30 cellular contexts compared by ENCODE assay signal in genomic region chr11:74282421-74282820, GRCh38. TPM values are rescaled to one million over a fixed set of nuclear protein-coding genes. Genes with fewer than 3 reads are reported as not detected.
"Had no signal": no experiment of that assay in that cellular context is flagged by ENCODE, and none has a peak within 500 bp of the region (broad histone marks: within the 10 kb centered on the region; RNA-seq: fewer than 3 reads in every experiment).

No MANE protein-coding gene starts in this region.

- H3K36me3 Mint-ChIP-seq: activated CD8-positive, alpha-beta memory T cell treated with anti-CD3 and anti-CD28 coated beads, Interleukin-2, amount 10 ng/mL, durations not matched to agents 7 days and 5 days; activated naive CD8-positive, alpha-beta T cell; brain; immature natural killer cell; naive thymus-derived CD8-positive, alpha-beta T cell; stimulated activated naive B cell treated with anti-CD40 and anti-IgM and Interleukin-4, amounts not matched to agents 10 μg/mL and 1 μg/mL and 100 μg/mL, for 72 hours had no signal

- ATAC-seq: heart left ventricle; left colon; naive thymus-derived CD8-positive, alpha-beta T cell; psoas muscle; stimulated activated naive B cell treated with anti-CD40 and anti-IgM and Interleukin-4, amounts not matched to agents 10 μg/mL and 1 μg/mL and 100 μg/mL, for 72 hours had no signal

- H3K27ac ChIP-seq: ascending aorta, cardiac muscle cell, colonic mucosa, heart left ventricle, parathyroid adenoma, psoas muscle, right atrium auricular region, stomach, tibial artery had no signal

- H3K4me3 ChIP-seq: ascending aorta, cardiac muscle cell, colonic mucosa, heart left ventricle, psoas muscle, right atrium auricular region, stomach, tibial artery had no signal

- H3K4me3 Mint-ChIP-seq: activated CD4-positive, alpha-beta T cell treated with anti-CD3 and anti-CD28 coated beads for 36 hours; activated CD8-positive, alpha-beta memory T cell treated with anti-CD3 and anti-CD28 coated beads, Interleukin-2, amount 10 ng/mL, durations not matched to agents 7 days and 5 days; activated CD8-positive, alpha-beta T cell treated with anti-CD3 and anti-CD28 coated beads, Interleukin-2, amount 10 ng/mL, durations not matched to agents 7 days and 5 days; activated naive CD8-positive, alpha-beta T cell; brain; immature natural killer cell; naive thymus-derived CD8-positive, alpha-beta T cell; neural crest cell; stimulated activated naive B cell treated with anti-CD40 and anti-IgM and Interleukin-4, amounts not matched to agents 10 μg/mL and 1 μg/mL and 100 μg/mL, for 72 hours had no signal

- H3K4me1 Mint-ChIP-seq: activated CD4-positive, alpha-beta T cell treated with anti-CD3 and anti-CD28 coated beads for 36 hours; activated CD8-positive, alpha-beta memory T cell treated with anti-CD3 and anti-CD28 coated beads, Interleukin-2, amount 10 ng/mL, durations not matched to agents 7 days and 5 days; brain; immature natural killer cell; neural crest cell; stimulated activated naive B cell treated with anti-CD40 and anti-IgM and Interleukin-4, amounts not matched to agents 10 μg/mL and 1 μg/mL and 100 μg/mL, for 72 hours had no signal

- H3K27ac Mint-ChIP-seq: activated CD4-positive, alpha-beta T cell treated with anti-CD3 and anti-CD28 coated beads for 36 hours; activated CD8-positive, alpha-beta memory T cell treated with anti-CD3 and anti-CD28 coated beads, Interleukin-2, amount 10 ng/mL, durations not matched to agents 7 days and 5 days; activated CD8-positive, alpha-beta T cell treated with anti-CD3 and anti-CD28 coated beads, Interleukin-2, amount 10 ng/mL, durations not matched to agents 7 days and 5 days; activated naive CD8-positive, alpha-beta T cell; brain; immature natural killer cell; naive thymus-derived CD8-positive, alpha-beta T cell; stimulated activated naive B cell treated with anti-CD40 and anti-IgM and Interleukin-4, amounts not matched to agents 10 μg/mL and 1 μg/mL and 100 μg/mL, for 72 hours had no signal

- H3K27me3 ChIP-seq: ascending aorta, cardiac muscle cell, colonic mucosa, heart left ventricle, right atrium auricular region, stomach, tibial artery had no signal

- H3K27me3 Mint-ChIP-seq: activated CD4-positive, alpha-beta T cell treated with anti-CD3 and anti-CD28 coated beads for 36 hours; activated naive CD8-positive, alpha-beta T cell had no signal

- DNase-seq: activated CD4-positive, alpha-beta T cell treated with anti-CD3 and anti-CD28 coated beads for 36 hours; activated CD4-positive, CD25-positive, alpha-beta regulatory T cell; activated CD8-positive, alpha-beta memory T cell treated with anti-CD3 and anti-CD28 coated beads, Interleukin-2, amount 10 ng/mL, durations not matched to agents 7 days and 5 days; activated CD8-positive, alpha-beta T cell treated with anti-CD3 and anti-CD28 coated beads, Interleukin-2, amount 10 ng/mL, durations not matched to agents 7 days and 5 days; activated effector memory CD4-positive, alpha-beta T cell treated with Interleukin-2 at 50 U/mL for 16 hours; activated naive CD4-positive, alpha-beta T cell treated with Interleukin-2 at 50 U/mL for 16 hours; cerebellar nuclear complex; colonic mucosa; effector CD8-positive, alpha-beta T cell; heart left ventricle; immature natural killer cell; kidney; left colon; mesenchymal stem cell; naive thymus-derived CD8-positive, alpha-beta T cell; occipital lobe; psoas muscle; stimulated activated CD4-positive, alpha-beta T cell treated with anti-CD3 and anti-CD28 coated beads, Interleukin-15, amount 100 ng/mL, for 24 hours; stimulated activated CD4-positive, alpha-beta T cell treated with anti-CD3 and anti-CD28 coated beads, Interleukin-2, amount 100 ng/mL, for 24 hours; stimulated activated naive B cell treated with anti-CD40 and anti-IgM and Interleukin-4, amounts not matched to agents 10 μg/mL and 1 μg/mL and 100 μg/mL, for 72 hours; stomach; tibial artery had no signal

- H3K4me1 ChIP-seq: colonic mucosa, parathyroid adenoma, psoas muscle had no signal

- H3K9me3 ChIP-seq: ascending aorta, colonic mucosa, heart left ventricle, psoas muscle, right atrium auricular region, stomach, tibial artery had no signal

- H3K36me3 ChIP-seq: ascending aorta, cardiac muscle cell, colonic mucosa, heart left ventricle, right atrium auricular region, stomach, tibial artery had no signal

- H3K9me3 Mint-ChIP-seq: immature natural killer cell; naive thymus-derived CD8-positive, alpha-beta T cell; neural crest cell; stimulated activated naive B cell treated with anti-CD40 and anti-IgM and Interleukin-4, amounts not matched to agents 10 μg/mL and 1 μg/mL and 100 μg/mL, for 72 hours had no signal

RNA-seq across cellular contexts. Expression of gene P4HA3, which starts 29.0 kb away (rescaled TPM):
- total RNA-seq: activated CD4-positive, alpha-beta T cell treated with anti-CD3 and anti-CD28 coated beads for 36 hours; activated CD8-positive, alpha-beta memory T cell treated with anti-CD3 and anti-CD28 coated beads, Interleukin-2, amount 10 ng/mL, durations not matched to agents 7 days and 5 days; activated CD8-positive, alpha-beta T cell treated with anti-CD3 and anti-CD28 coated beads, Interleukin-2, amount 10 ng/mL, durations not matched to agents 7 days and 5 days; cardiac muscle cell; naive thymus-derived CD8-positive, alpha-beta T cell; neural crest cell; occipital lobe; T-helper 1 cell treated with Interleukin-12 subunit alpha and Interleukin-12 subunit beta and Interleukin-4 antibody, amounts not matched to agents 30 ng/mL and 1 ng/mL, for 36 hours had no signal
